Comparison of ENCODE assay signal across 10 cellular contexts in the genomic region with DNA sequence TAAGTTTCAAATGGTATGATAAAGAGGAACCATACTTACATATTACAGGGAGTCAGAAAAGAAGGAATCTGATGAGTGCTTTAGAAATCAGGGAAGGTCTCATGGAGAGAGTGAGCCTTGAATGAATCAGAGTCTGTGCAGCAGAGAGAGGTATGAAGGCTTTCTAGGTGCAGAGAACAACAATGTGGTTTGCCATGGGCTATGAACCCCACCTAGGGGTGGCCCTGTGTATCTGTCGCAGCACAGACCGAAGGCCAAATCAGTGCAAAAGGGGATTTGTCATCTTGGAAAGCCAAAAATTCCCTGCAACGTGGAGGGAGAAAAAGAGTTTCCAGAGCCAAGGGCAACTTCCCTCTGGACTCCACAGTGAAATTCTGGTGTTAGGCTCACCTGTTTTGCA. TPM values are rescaled to one million over a fixed set of nuclear protein-coding genes. Genes with fewer than 3 reads are reported as not detected.
DNase-seq lines count a peak whose midpoint lies in the region; ATAC-seq and TF ChIP-seq lines count a peak whose summit lies in the region.
"Had no signal": no experiment of that assay in that cellular context is flagged by ENCODE, and none has a peak within 500 bp of the region (broad histone marks: within the 10 kb centered on the region; RNA-seq: fewer than 3 reads in every experiment).

No MANE protein-coding gene starts in this region.

- peaks cover 4% of the 10 kb centered on the region; the same call in 1 of the 2 replicates for H3K27me3 Mint-ChIP-seq in HFFc6 (ENCODE audit: insufficient read depth)
- peaks cover 14% of the 10 kb centered on the region for H3K27me3 Mint-ChIP-seq in activated T-cell treated with anti-CD3 and anti-CD28 coated beads, Interleukin-2, amount 50 U/mL, for 72 hours (ENCODE audit: low read depth)

- H3K4me1 ChIP-seq in OCI-LY1 (ENCODE audit: insufficient read depth, low read length, severe bottlenecking), result no peaks in the 10 kb centered on the region

- no peaks in the 10 kb centered on the region for H3F3A ChIP-seq in OCI-LY1 (ENCODE audit: insufficient read depth, low read length)

- no peak overlapping the region for H3K4me2 ChIP-seq in OCI-LY1 (ENCODE audit: low read length)

- no peaks in the 10 kb centered on the region for H3K36me3 ChIP-seq in H7 (replicated peaks; ENCODE audit: control insufficient read depth, insufficient read depth, low read length)
- H3K36me3 ChIP-seq in OCI-LY1 (ENCODE audit: insufficient read depth, low read length), result no peaks in the 10 kb centered on the region
- H3K36me3 ChIP-seq in MG63, result no peaks in the 10 kb centered on the region

- H3K9me3 Mint-ChIP-seq in HFFc6, result peaks cover 45% of the 10 kb centered on the region
- H3K9me3 Mint-ChIP-seq in activated T-cell treated with anti-CD3 and anti-CD28 coated beads, Interleukin-2, amount 50 U/mL, for 72 hours, result no peaks in the 10 kb centered on the region

- TF ChIP-seq CTCF in OCI-LY1 (IDR thresholded peaks at IDR 0.05; ENCODE audit: low read length) (peak; percentile 57), HFFc6 (IDR thresholded peaks at IDR 0.05) (no peak; the same call in 1 of the 2 replicates)

- H3K27me3 ChIP-seq in H7 (ENCODE audit: control insufficient read depth, insufficient read depth, low read length) (no peaks in the 10 kb centered on the region), OCI-LY1 (ENCODE audit: insufficient read depth, low read length) (no peaks in the 10 kb centered on the region), MG63 (no peaks in the 10 kb centered on the region; the same call in 1 of the 2 replicates)

- no peak overlapping the region for H3K9ac ChIP-seq in OCI-LY1 (ENCODE audit: low read length)

- H4K20me1 ChIP-seq in OCI-LY1 (ENCODE audit: insufficient read depth, low read length), result no peaks in the 10 kb centered on the region

- H3K4me1 Mint-ChIP-seq in HFFc6 (ENCODE audit: low read depth), result no peaks in the 10 kb centered on the region
- no peaks in the 10 kb centered on the region for H3K4me1 Mint-ChIP-seq in activated T-cell treated with anti-CD3 and anti-CD28 coated beads, Interleukin-2, amount 50 U/mL, for 72 hours (ENCODE audit: low read depth)

- no peaks in the 10 kb centered on the region for H3K9me2 ChIP-seq in OCI-LY1 (ENCODE audit: low read depth, low read length)

- no peak overlapping the region for H3K4me3 ChIP-seq in H7 (ENCODE audit: insufficient read depth, low read depth, low read length)
- H3K4me3 ChIP-seq in OCI-LY1 (ENCODE audit: low read depth, low read length, poor library complexity, severe bottlenecking), result no peak overlapping the region
- no peak overlapping the region for H3K4me3 ChIP-seq in MG63

- H3K27ac Mint-ChIP-seq in HFFc6, result no peak overlapping the region
- no peak overlapping the region for H3K27ac Mint-ChIP-seq in activated T-cell treated with anti-CD3 and anti-CD28 coated beads, Interleukin-2, amount 50 U/mL, for 72 hours

- no peak for ATAC-seq in activated T-cell treated with anti-CD3 and anti-CD28 coated beads, Interleukin-2, amount 50 U/mL, for 72 hours (replicated peaks in 1 of 2)

- H3K4me3 Mint-ChIP-seq in HFFc6, result no peak overlapping the region
- H3K4me3 Mint-ChIP-seq in activated T-cell treated with anti-CD3 and anti-CD28 coated beads, Interleukin-2, amount 50 U/mL, for 72 hours, result no peak overlapping the region

- 0 out of 2 replicates have a peak, but pooled peaks cover 5% of the 10 kb centered on the region for H3K36me3 Mint-ChIP-seq in HFFc6 (ENCODE audit: low read depth)
- no peaks in the 10 kb centered on the region for H3K36me3 Mint-ChIP-seq in activated T-cell treated with anti-CD3 and anti-CD28 coated beads, Interleukin-2, amount 50 U/mL, for 72 hours (ENCODE audit: insufficient read depth in 2 of 2)

- no peak overlapping the region for H2AFZ ChIP-seq in OCI-LY1 (ENCODE audit: low read length)

- H3K79me2 ChIP-seq in OCI-LY1 (ENCODE audit: insufficient read depth, low read length), result no peaks in the 10 kb centered on the region

- H3K9me3 ChIP-seq in OCI-LY1 (ENCODE audit: low read length) (no peaks in the 10 kb centered on the region), MG63 (no peaks in the 10 kb centered on the region)

- H3K27ac ChIP-seq in OCI-LY1 (ENCODE audit: low read depth, low read length, poor library complexity, severe bottlenecking), result no peak overlapping the region

- DNase-seq in DMS114 treated with DMSO at 0.1 percent for 48 hours (lab: John Stamatoyannopoulos, UW; ENCODE audit: unreplicated experiment) (peak; percentile 15), H7 (peak; percentile 52), iPS-NIHi7 (ENCODE audit: extremely low spot score) (peak; percentile 84), MG63 (no peak), HFFc6 (no peak), CD1c-positive myeloid dendritic cell (ENCODE audit: extremely low spot score) (no peak)
- no peak for DNase-seq in activated T-cell treated with anti-CD3 and anti-CD28 coated beads, Interleukin-2, amount 50 U/mL, for 72 hours
- DNase-seq: effector CD8-positive, alpha-beta T cell; NCI-H524 treated with DMSO at 0.1 percent for 48 hours had no signal

RNA-seq across cellular contexts. Expression of gene PAPPA2, which starts 3.5 kb away (rescaled TPM):
- 0.45 and 2.4 TPM in 2 replicates for total RNA-seq in H7 (2014; rRNA removed; shearing (Covaris generic))
- 0.53 and 0.62 TPM in 2 replicates for total RNA-seq in MG63 (2014; rRNA removed; shearing (Covaris generic); ENCODE audit: low replicate concordance)
- 1 to 10 TPM in 1 of 6 experiments, under 1 TPM in 5; 0.16 to 1.1 (median 0.42) TPM for total RNA-seq in HFFc6 (2021; fragmentation: NEBNext Ultra II Directional; extraction: Animal tissue kit (Norgen Biotek cat#: 25700))
- 1 to 10 TPM; 1.0 to 3.3 TPM for total RNA-seq in activated T-cell treated with anti-CD3 and anti-CD28 coated beads, Interleukin-2, amount 50 U/mL, for 72 hours

Comparison
In these comparisons a context has a peak if more than half of its experiments do, and no peak if none do; other contexts are left out.
1. DNase-seq: peak in DMS114 treated with DMSO at 0.1 percent for 48 hours (single experiment), H7 (single experiment) and iPS-NIHi7 (single experiment); none in MG63 (single experiment), HFFc6 (single experiment), CD1c-positive myeloid dendritic cell (single experiment) and activated T-cell treated with anti-CD3 and anti-CD28 coated beads, Interleukin-2, amount 50 U/mL, for 72 hours (0 of 2).